ENCODE assay signal across 8 cellular contexts in genomic region chr19:2543463-2544442, GRCh38.
DNase-seq lines count a peak whose midpoint lies in the region; ATAC-seq and TF ChIP-seq lines count a peak whose summit lies in the region.

No MANE protein-coding gene starts in this region.

- H3K27me3 ChIP-seq in foreskin keratinocyte (no peaks in the 10 kb centered on the region), neural progenitor cell (peaks cover 17% of the 10 kb centered on the region)

- H3K4me1 Mint-ChIP-seq in neural progenitor cell, result peaks cover 54% of the 10 kb centered on the region
- H3K4me1 Mint-ChIP-seq in stimulated activated naive CD8-positive, alpha-beta T cell treated with anti-CD3 and anti-CD28 coated beads, Interleukin-15, Interleukin-2, amounts not matched to agents 100 ng/mL and 50 ng/mL, for 24 hours (ENCODE audit: low read depth), result peaks cover 24% of the 10 kb centered on the region

- H2AFZ ChIP-seq in neural progenitor cell (replicated peaks), result no peak overlapping the region

- TF ChIP-seq CTCF in foreskin keratinocyte (conservative IDR thresholded peaks at IDR 0.05) (peak; percentile 82), neural progenitor cell (IDR thresholded peaks at IDR 0.05) (no peak)

- peak; percentile 86 for TF ChIP-seq EP300 in Ishikawa (IDR thresholded peaks at IDR 0.05; ENCODE audit: borderline replicate concordance)

- ATAC-seq in foreskin keratinocyte (peak; percentile 81), GM19324 (IDR thresholded peaks at IDR 0.05; ENCODE audit: low FRiP score, unreplicated experiment) (no peak)

- H3K27me3 Mint-ChIP-seq in neural progenitor cell (ENCODE audit: insufficient read depth, low read depth), result peaks cover 2% of the 10 kb centered on the region
- H3K27me3 Mint-ChIP-seq in stimulated activated naive CD8-positive, alpha-beta T cell treated with anti-CD3 and anti-CD28 coated beads, Interleukin-15, Interleukin-2, amounts not matched to agents 100 ng/mL and 50 ng/mL, for 24 hours, result no peaks in the 10 kb centered on the region

- H3K79me2 ChIP-seq in neural progenitor cell (ENCODE audit: low read depth), result no peaks in the 10 kb centered on the region

- peaks cover 44% of the 10 kb centered on the region for H3F3A ChIP-seq in neural progenitor cell (ENCODE audit: low read depth)

- H3K9me3 Mint-ChIP-seq in neural progenitor cell, result no peaks in the 10 kb centered on the region
- no peaks in the 10 kb centered on the region for H3K9me3 Mint-ChIP-seq in stimulated activated naive CD8-positive, alpha-beta T cell treated with anti-CD3 and anti-CD28 coated beads, Interleukin-15, Interleukin-2, amounts not matched to agents 100 ng/mL and 50 ng/mL, for 24 hours

- peak; percentile 52 for TF ChIP-seq RAD21 in Ishikawa (IDR thresholded peaks at IDR 0.05; ENCODE audit: low read depth)

- H4K20me1 ChIP-seq in neural progenitor cell (ENCODE audit: low read depth), result peaks cover 18% of the 10 kb centered on the region

- no peaks in the 10 kb centered on the region for H3K36me3 ChIP-seq in neural progenitor cell

- peak overlapping the region; percentile 64 for H3K4me3 Mint-ChIP-seq in neural progenitor cell
- H3K4me3 Mint-ChIP-seq in stimulated activated naive CD8-positive, alpha-beta T cell treated with anti-CD3 and anti-CD28 coated beads, Interleukin-15, Interleukin-2, amounts not matched to agents 100 ng/mL and 50 ng/mL, for 24 hours, result peak overlapping the region; percentile 55

- peak overlapping the region; percentile 99 for H3K27ac Mint-ChIP-seq in neural progenitor cell
- no peak overlapping the region for H3K27ac Mint-ChIP-seq in stimulated activated naive CD8-positive, alpha-beta T cell treated with anti-CD3 and anti-CD28 coated beads, Interleukin-15, Interleukin-2, amounts not matched to agents 100 ng/mL and 50 ng/mL, for 24 hours

- H3K4me3 ChIP-seq in neural progenitor cell, result peak overlapping the region; percentile 28

- H3K36me3 Mint-ChIP-seq in neural progenitor cell, result no peaks in the 10 kb centered on the region
- H3K36me3 Mint-ChIP-seq in stimulated activated naive CD8-positive, alpha-beta T cell treated with anti-CD3 and anti-CD28 coated beads, Interleukin-15, Interleukin-2, amounts not matched to agents 100 ng/mL and 50 ng/mL, for 24 hours (ENCODE audit: low read depth), result no peaks in the 10 kb centered on the region

- H3K9me3 ChIP-seq in neural progenitor cell (ENCODE audit: low read depth), result no peaks in the 10 kb centered on the region

- H3K27ac ChIP-seq in foreskin keratinocyte, result no peak overlapping the region
- peak overlapping the region; percentile 43 for H3K27ac ChIP-seq in neural progenitor cell

- no peak overlapping the region for H3K9ac ChIP-seq in neural progenitor cell

- peaks cover 11% of the 10 kb centered on the region for H3K4me1 ChIP-seq in foreskin keratinocyte
- peaks cover 31% of the 10 kb centered on the region for H3K4me1 ChIP-seq in neural progenitor cell

- DNase-seq in COR-L47 (lab: John Stamatoyannopoulos, UW) (peak; percentile 87), SHP77 (lab: John Stamatoyannopoulos, UW) (peak; percentile 90 to 95), foreskin keratinocyte (peak; percentile 86 to 91), neural progenitor cell (ENCODE audit: low spot score) (peak; percentile 97)
- DNase-seq in activated naive CD4-positive, alpha-beta T cell (lab: John Stamatoyannopoulos, UW), result peak; percentile 19 to 66 (median 37)

- H3K4me2 ChIP-seq in neural progenitor cell, result peak overlapping the region; percentile 69

TF ChIP-seq in Ishikawa, 13 proteins besides CTCF, POLR2A, EP300 and RAD21:
- no peak for TF ChIP-seq YY1 (IDR thresholded peaks at IDR 0.05; ENCODE audit: low read depth)
- TF ChIP-seq ZBTB7A (IDR thresholded peaks at IDR 0.05; ENCODE audit: low read depth), result peak; percentile 35; the same call in 1 of the 2 replicates
- TF ChIP-seq EGR1 (IDR thresholded peaks at IDR 0.05), result no peak
- TF ChIP-seq TAF1 (IDR thresholded peaks at IDR 0.05; ENCODE audit: low read depth), result peak; percentile 52; the same call in 1 of the 2 replicates
- peak; percentile 92 for TF ChIP-seq MAX (IDR thresholded peaks at IDR 0.05)
- no peak; the same call in 1 of the 2 replicates for TF ChIP-seq CREB1 (IDR thresholded peaks at IDR 0.05; ENCODE audit: low read depth)
- TF ChIP-seq NFIC (IDR thresholded peaks at IDR 0.05), result peak; percentile 64
- no peak; the same call in 1 of the 2 replicates for TF ChIP-seq FOXM1 (IDR thresholded peaks at IDR 0.05; ENCODE audit: borderline replicate concordance, low read depth)
- peak; percentile 12; the same call in 1 of the 2 replicates for TF ChIP-seq CEBPB (IDR thresholded peaks at IDR 0.05)
- no peak for TF ChIP-seq REST (IDR thresholded peaks at IDR 0.05; ENCODE audit: low read depth)
- peak; percentile 91 for TF ChIP-seq TCF12 (IDR thresholded peaks at IDR 0.05; ENCODE audit: low read depth)
- no peak; the same call in 1 of the 2 replicates for TF ChIP-seq USF1 (IDR thresholded peaks at IDR 0.05)
- TF ChIP-seq TEAD4 (IDR thresholded peaks at IDR 0.05), result peak; percentile 88

Comparison
In these comparisons a context has a peak if more than half of its experiments do, and no peak if none do; other contexts are left out.
1. DNase-seq: peak in every context shown above with its lines; median percentile 97 in neural progenitor cell; 92 in SHP77; 88 in foreskin keratinocyte; 87 in COR-L47; 37 in activated naive CD4-positive, alpha-beta T cell.